27 cellular contexts compared by ENCODE assay signal in genomic region chr2:66430195-66430905, GRCh38. TPM values are rescaled to one million over a fixed set of nuclear protein-coding genes. Genes with fewer than 3 reads are reported as not detected.
DNase-seq lines count a peak whose midpoint lies in the region; ATAC-seq and TF ChIP-seq lines count a peak whose summit lies in the region.
"Had no signal": no experiment of that assay in that cellular context is flagged by ENCODE, and none has a peak within 500 bp of the region (broad histone marks: within the 10 kb centered on the region; RNA-seq: fewer than 3 reads in every experiment).

No MANE protein-coding gene starts in this region.

- peaks cover 47% of the 10 kb centered on the region for H3K4me1 Mint-ChIP-seq in endodermal cell
- peaks cover 54% of the 10 kb centered on the region for H3K4me1 Mint-ChIP-seq in neural crest cell
- H3K4me1 Mint-ChIP-seq in type B pancreatic cell (ENCODE audit: unreplicated experiment) = peaks cover 43% of the 10 kb centered on the region
- peaks cover 31% of the 10 kb centered on the region for H3K4me1 Mint-ChIP-seq in osteocyte (ENCODE audit: unreplicated experiment)

- H3K79me2 ChIP-seq in SK-N-SH (ENCODE audit: insufficient read depth) = peaks cover 1% of the 10 kb centered on the region; the same call in 1 of the 2 replicates

- H3K27me3 ChIP-seq in SK-N-SH (ENCODE audit: insufficient read depth) (no peaks in the 10 kb centered on the region), endodermal cell (ENCODE audit: control insufficient read depth, insufficient read depth, low read length, poor library complexity, severe bottlenecking) (peaks cover 37% of the 10 kb centered on the region)
- H3K27me3 ChIP-seq: body of pancreas had no signal

- H3K9me3 Mint-ChIP-seq in endodermal cell = no peaks in the 10 kb centered on the region
- H3K9me3 Mint-ChIP-seq in neural crest cell = no peaks in the 10 kb centered on the region
- no peaks in the 10 kb centered on the region for H3K9me3 Mint-ChIP-seq in type B pancreatic cell
- no peaks in the 10 kb centered on the region for H3K9me3 Mint-ChIP-seq in osteocyte (ENCODE audit: unreplicated experiment)
- H3K9me3 Mint-ChIP-seq: activated CD4-positive, alpha-beta memory T cell treated with anti-CD3 and anti-CD28 coated beads, Interleukin-2, amount 10 ng/mL, durations not matched to agents 7 days and 5 days; natural killer cell had no signal

- TF ChIP-seq CTCF in SK-N-SH (IDR thresholded peaks at IDR 0.05) (no peak), endodermal cell (conservative IDR thresholded peaks at IDR 0.05) (no peak), neural crest cell (conservative IDR thresholded peaks at IDR 0.05) (no peak), type B pancreatic cell (conservative IDR thresholded peaks at IDR 0.05) (no peak), osteocyte (IDR thresholded peaks at IDR 0.05) (no peak)

- TF ChIP-seq EP300 in SK-N-SH (IDR thresholded peaks at IDR 0.05; ENCODE audit: borderline replicate concordance in 1 of 2, low read depth in 1 of 2, low read length in 1 of 2) = no peak

- POLR2A ChIA-PET in SK-N-SH (lab: Yijun Ruan, JAX) = no interaction called here

- H3K4me3 ChIP-seq in SK-N-SH (ENCODE audit: low read depth in 2 of 2, low read length in 1 of 2) (no peak overlapping the region), endodermal cell (ENCODE audit: low read length) (no peak overlapping the region)
- H3K4me3 ChIP-seq: BLaER1 treated with 17β-estradiol and CSF1 and Interleukin-3, amounts not matched to agents 10 nM and 100 nM; body of pancreas had no signal

- no peaks in the 10 kb centered on the region for H4K20me1 ChIP-seq in SK-N-SH (ENCODE audit: insufficient read depth)

- no peak for DNase-seq in SK-N-SH
- peak; percentile 53 for DNase-seq in endodermal cell
- no peak for DNase-seq in neural crest cell (ENCODE audit: low read depth, low spot score)
- no peak for DNase-seq in type B pancreatic cell (ENCODE audit: extremely low spot score, unreplicated experiment)
- DNase-seq in HuH-7 (ENCODE audit: low spot score) = no peak
- no peak for DNase-seq in osteocyte (ENCODE audit: extremely low spot score, unreplicated experiment)
- no peak for DNase-seq in NCI-H128 (lab: John Stamatoyannopoulos, UW; ENCODE audit: unreplicated experiment)
- DNase-seq: activated CD4-positive, alpha-beta memory T cell treated with anti-CD3 and anti-CD28 coated beads, Interleukin-2, amount 10 ng/mL, durations not matched to agents 7 days and 5 days; activated effector memory CD4-positive, alpha-beta T cell treated with Interleukin-2 at 50 U/mL for 16 hours; activated T-cell treated with anti-CD3 and anti-CD28 coated beads for 4 hours; body of pancreas; DND-41; effector CD4-positive, alpha-beta T cell; erythroblast; foreskin keratinocyte; H9; natural killer cell; NCI-H1092; NCI-H2029 treated with DMSO at 0.1 percent for 48 hours; NCI-H226; stimulated activated CD4-positive, alpha-beta T cell treated with anti-CD3 and anti-CD28 coated beads, Interleukin-2, amount 100 ng/mL, for 24 hours; T-cell had no signal

- peaks cover 87% of the 10 kb centered on the region for H3K27me3 Mint-ChIP-seq in endodermal cell (ENCODE audit: insufficient read depth)
- H3K27me3 Mint-ChIP-seq in neural crest cell (ENCODE audit: low read depth) = peaks cover 88% of the 10 kb centered on the region
- H3K27me3 Mint-ChIP-seq in type B pancreatic cell = peaks cover 38% of the 10 kb centered on the region
- peaks cover 89% of the 10 kb centered on the region for H3K27me3 Mint-ChIP-seq in osteocyte (ENCODE audit: unreplicated experiment)

- TF ChIP-seq RAD21 in SK-N-SH (IDR thresholded peaks at IDR 0.05; ENCODE audit: low read length) = no peak

- H3K36me3 Mint-ChIP-seq in endodermal cell (ENCODE audit: low read depth) (no peaks in the 10 kb centered on the region), neural crest cell (ENCODE audit: low read depth) (peaks cover 3% of the 10 kb centered on the region), type B pancreatic cell (peaks cover 3% of the 10 kb centered on the region), osteocyte (ENCODE audit: unreplicated experiment) (no peaks in the 10 kb centered on the region)
- H3K36me3 Mint-ChIP-seq: natural killer cell, T-cell had no signal

- H3K36me3 ChIP-seq in SK-N-SH (replicated peaks in 1 of 2; ENCODE audit: control insufficient read depth in 1 of 2, insufficient read depth in 2 of 2, low read length in 1 of 2) (no peaks in the 10 kb centered on the region), endodermal cell (ENCODE audit: control insufficient read depth, insufficient read depth, low read length) (no peaks in the 10 kb centered on the region)
- H3K36me3 ChIP-seq: BLaER1 treated with 17β-estradiol and CSF1 and Interleukin-3, amounts not matched to agents 10 nM and 100 nM had no signal

- no peak overlapping the region for H2AFZ ChIP-seq in SK-N-SH (ENCODE audit: low read depth)

- no peaks in the 10 kb centered on the region for H3K9me3 ChIP-seq in SK-N-SH
- no peaks in the 10 kb centered on the region for H3K9me3 ChIP-seq in endodermal cell (ENCODE audit: control insufficient read depth, low read length)
- H3K9me3 ChIP-seq: body of pancreas had no signal

- H3K9ac ChIP-seq in SK-N-SH = no peak overlapping the region
- peak overlapping the region; percentile 65 for H3K9ac ChIP-seq in endodermal cell (ENCODE audit: extremely low read depth, low read length, poor library complexity, severe bottlenecking)
- H3K9ac ChIP-seq: BLaER1 treated with 17β-estradiol and CSF1 and Interleukin-3, amounts not matched to agents 10 nM and 100 nM had no signal

- CTCF ChIA-PET in SK-N-SH (lab: Yijun Ruan, JAX) = interaction anchor here (0.7 to 3.7 kb wide), 10 partner anchors 145 to 1601 kb away, joined by 3 to 35 read pairs (median 14); no protein-coding TSS in a partner anchor

- no peak for ATAC-seq in SK-N-SH treated with all-trans-retinoic acid at 6 μM for 48 hours
- ATAC-seq: activated CD4-positive, CD25-positive, alpha-beta regulatory T cell treated with anti-CD3 and anti-CD28 coated beads, Interleukin-2, amount 50 U/mL, for 24 hours; body of pancreas; foreskin keratinocyte; HepG2; left lobe of liver; natural killer cell; T-cell had no signal

- H3K4me1 ChIP-seq in SK-N-SH (ENCODE audit: control insufficient read depth in 1 of 2, insufficient read depth in 2 of 2, low read depth in 1 of 2, low read length in 1 of 2) = peaks cover 0 to 2% of the 10 kb centered on the region in 2 experiments; a peak in 1 of 4 replicates
- H3K4me1 ChIP-seq in endodermal cell (ENCODE audit: control insufficient read depth, insufficient read depth, low read length) = peaks cover 5% of the 10 kb centered on the region
- H3K4me1 ChIP-seq: foreskin keratinocyte had no signal

- peak overlapping the region; percentile 97 for H3K27ac Mint-ChIP-seq in endodermal cell
- no peak overlapping the region for H3K27ac Mint-ChIP-seq in neural crest cell (ENCODE audit: unreplicated experiment)
- peak overlapping the region; percentile 98 for H3K27ac Mint-ChIP-seq in type B pancreatic cell
- H3K27ac Mint-ChIP-seq in osteocyte (ENCODE audit: unreplicated experiment) = no peak overlapping the region
- H3K27ac Mint-ChIP-seq: activated CD4-positive, alpha-beta memory T cell treated with anti-CD3 and anti-CD28 coated beads, Interleukin-2, amount 10 ng/mL, durations not matched to agents 7 days and 5 days; H9; natural killer cell; T-cell had no signal

- H3K9me2 ChIP-seq in SK-N-SH = no peaks in the 10 kb centered on the region

- no peak overlapping the region for H3K4me2 ChIP-seq in SK-N-SH
- H3K4me2 ChIP-seq: BLaER1 treated with 17β-estradiol and CSF1 and Interleukin-3, amounts not matched to agents 10 nM and 100 nM had no signal

- peaks cover 16% of the 10 kb centered on the region for H3F3A ChIP-seq in SK-N-SH (replicated peaks; ENCODE audit: insufficient read depth)

- H3K4me3 Mint-ChIP-seq in endodermal cell = peak overlapping the region; percentile 12
- H3K4me3 Mint-ChIP-seq in neural crest cell = peak overlapping the region; percentile 72
- H3K4me3 Mint-ChIP-seq in type B pancreatic cell = peak overlapping the region; percentile 96
- no peak overlapping the region for H3K4me3 Mint-ChIP-seq in osteocyte (ENCODE audit: unreplicated experiment)
- H3K4me3 Mint-ChIP-seq: activated CD4-positive, alpha-beta memory T cell treated with anti-CD3 and anti-CD28 coated beads, Interleukin-2, amount 10 ng/mL, durations not matched to agents 7 days and 5 days; H9; T-cell had no signal

- H3K27ac ChIP-seq in SK-N-SH (ENCODE audit: low read depth in 2 of 2, low read length in 1 of 2) = no peak overlapping the region
- peak overlapping the region; percentile 42 for H3K27ac ChIP-seq in endodermal cell (ENCODE audit: low read depth, low read length)
- H3K27ac ChIP-seq: BLaER1 treated with 17β-estradiol and CSF1 and Interleukin-3, amounts not matched to agents 10 nM and 100 nM; body of pancreas; foreskin keratinocyte had no signal

- WGBS in SK-N-SH (ENCODE audit: low lambda C conversion rate) = 64% methylated on average over 4 of the region's 4 CpGs
- WGBS in endodermal cell (ENCODE audit: insufficient coverage in 1 of 2, insufficient read length in 1 of 2), 2 experiments = 2 to 6% methylated on average over 2 to 4 of the region's 4 CpGs

TF ChIP-seq in SK-N-SH treated with all-trans-retinoic acid at 6 μM for 48 hours, 23 proteins besides CTCF, POLR2A, EP300 and RAD21:
- TF ChIP-seq ZNF70 (CRISPR knock-in tag; IDR thresholded peaks at IDR 0.05) (peak; percentile 98), ISL1 (CRISPR knock-in tag; IDR thresholded peaks at IDR 0.05) (no peak)

TF ChIP-seq in SK-N-SH, 30 proteins besides CTCF, POLR2A, EP300 and RAD21:
- no peak for TF ChIP-seq CHD2 (IDR thresholded peaks at IDR 0.05; ENCODE audit: low read length, partially characterized antibody)
TF ChIP-seq in SK-N-SH: peak in this region for 0.

RNA-seq across cellular contexts. Expression of gene MEIS1, which starts 4.6 kb away (rescaled TPM):
- 16.9 and 21.8 TPM in 2 replicates for polyA plus RNA-seq in SK-N-SH (2012; rRNA removed)
- 10.7 and 11.9 TPM in 2 replicates for polyA plus RNA-seq in SK-N-SH (2012; cell fraction: cytosol; rRNA removed)
- polyA plus RNA-seq in SK-N-SH (2012; cell fraction: nucleus; rRNA removed) = 30.1 and 60.1 TPM in 2 replicates
- 1 to 10 TPM; 1.8 to 2.3 TPM for total RNA-seq in endodermal cell
- 80.5 TPM for polyA plus RNA-seq in endodermal cell (2013, experiment 1 of 2)
- polyA plus RNA-seq in endodermal cell (2013, experiment 2 of 2) = 81.9 TPM
- 101 and 107 TPM in 2 replicates for total RNA-seq in neural crest cell
- total RNA-seq in type B pancreatic cell (ENCODE audit: low replicate concordance) = 250 and 255 TPM in 2 replicates
- 0.86 and 0.91 TPM in 2 replicates for total RNA-seq in osteocyte
- total RNA-seq: activated CD4-positive, alpha-beta memory T cell treated with anti-CD3 and anti-CD28 coated beads, Interleukin-2, amount 10 ng/mL, durations not matched to agents 7 days and 5 days had no signal

Comparison
In these comparisons a context has a peak if more than half of its experiments do, and no peak if none do; other contexts are left out.
1. H3K27ac Mint-ChIP-seq: peak in endodermal cell (single experiment) and type B pancreatic cell (single experiment); none in neural crest cell (single experiment) and osteocyte (single experiment).
2. RNA of gene MEIS1, which starts 4.6 kb away (total RNA-seq): 250 to 255 TPM in type B pancreatic cell and 101 to 107 TPM in neural crest cell; 1.8 to 2.3 TPM in endodermal cell and 0.86 to 0.91 TPM in osteocyte; every median in the first group is over 10 times any median in the second.